In the genomic region with DNA sequence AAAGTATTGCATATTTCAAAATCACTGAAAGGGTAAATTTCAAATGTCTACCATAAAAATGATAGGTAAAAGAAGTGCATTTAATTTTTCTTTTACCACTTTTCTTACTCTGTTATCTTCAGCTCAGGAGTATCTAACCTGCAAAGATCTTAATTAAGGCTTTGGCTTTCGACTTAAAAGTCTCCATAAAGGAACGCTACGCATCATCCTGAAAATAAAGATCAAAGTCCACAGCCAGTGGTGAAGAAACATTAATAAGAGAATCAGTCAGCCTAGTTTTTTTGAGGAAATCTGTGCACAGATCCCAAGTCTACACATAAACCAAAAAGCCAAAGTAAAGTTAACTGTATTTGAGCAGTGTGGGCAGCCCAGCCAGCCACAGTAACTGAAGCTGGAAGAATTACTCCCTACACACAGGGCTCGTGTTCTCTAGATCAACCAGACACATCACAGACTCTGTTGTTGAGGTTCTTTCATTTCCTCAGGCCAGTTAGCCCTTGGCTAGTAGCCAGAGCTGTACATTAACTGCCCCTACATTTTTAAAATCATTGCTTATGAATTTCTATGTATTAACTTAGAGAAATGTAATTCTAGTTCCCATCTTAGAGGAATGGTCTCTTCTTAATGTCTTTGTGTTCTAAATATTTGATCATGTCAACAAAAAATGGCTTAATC, we compare ENCODE assay signal across 10 cellular contexts.
A peak's percentile ranks its signal among the peaks of the same experiment; 100 is the strongest.
DNase-seq lines count a peak whose midpoint lies in the region; ATAC-seq and TF ChIP-seq lines count a peak whose summit lies in the region.
"Had no signal": no experiment of that assay in that cellular context is flagged by ENCODE, and none has a peak within 500 bp of the region (broad histone marks: within the 10 kb centered on the region; RNA-seq: fewer than 3 reads in every experiment).

No MANE protein-coding gene starts in this region.

- no peak for ATAC-seq in effector memory CD8-positive, alpha-beta T cell (replicated peaks)
- ATAC-seq in HG03442 (IDR thresholded peaks at IDR 0.05; ENCODE audit: unreplicated experiment) (no peak), HG03565 (IDR thresholded peaks at IDR 0.05; ENCODE audit: unreplicated experiment) (no peak), GM18519 (IDR thresholded peaks at IDR 0.05; ENCODE audit: low FRiP score, unreplicated experiment) (no peak)

- H3K79me2 ChIP-seq in DOHH2 (ENCODE audit: control insufficient read depth, low read length) (no peaks in the 10 kb centered on the region), parathyroid adenoma (no peaks in the 10 kb centered on the region)

- H3K9me3 ChIP-seq in DOHH2 (ENCODE audit: control insufficient read depth, insufficient read depth, low read length) (peaks cover 13% of the 10 kb centered on the region), parathyroid adenoma (ENCODE audit: control insufficient read depth, low read length) (no peaks in the 10 kb centered on the region)

- no peaks in the 10 kb centered on the region for H4K20me1 ChIP-seq in DOHH2 (ENCODE audit: control insufficient read depth, insufficient read depth, low read depth, low read length)

- H3K27me3 Mint-ChIP-seq in effector memory CD8-positive, alpha-beta T cell: peaks cover 5 to 39% of the 10 kb centered on the region in 2 donors

- H3K27ac ChIP-seq in DOHH2 (ENCODE audit: low read depth, low read length): peak overlapping the region; percentile 48; the same call in 1 of the 2 replicates
- no peak overlapping the region for H3K27ac ChIP-seq in parathyroid adenoma

- H3K4me1 Mint-ChIP-seq in effector memory CD8-positive, alpha-beta T cell (ENCODE audit: low read depth in 2 of 2): peaks cover 5 to 8% of the 10 kb centered on the region in 2 donors

- H3K4me2 ChIP-seq in DOHH2 (ENCODE audit: low read length) (peak overlapping the region; percentile 95), parathyroid adenoma (ENCODE audit: low read length) (no peak overlapping the region)

- no peaks in the 10 kb centered on the region for H3K9me2 ChIP-seq in DOHH2 (replicated peaks; ENCODE audit: control insufficient read depth, low read length)

- no peaks in the 10 kb centered on the region; the same call in 1 of the 2 replicates for H3K36me3 ChIP-seq in DOHH2 (ENCODE audit: control insufficient read depth, low read length)
- H3K36me3 ChIP-seq in parathyroid adenoma (ENCODE audit: control insufficient read depth, insufficient read depth, low read length): no peaks in the 10 kb centered on the region

- H3K27ac Mint-ChIP-seq in effector memory CD8-positive, alpha-beta T cell: peak overlapping the region in 1 of 2 donors; percentile 42

- no peaks in the 10 kb centered on the region for H3K36me3 Mint-ChIP-seq in effector memory CD8-positive, alpha-beta T cell (ENCODE audit: insufficient read depth)

- H3K4me1 ChIP-seq in DOHH2 (ENCODE audit: control insufficient read depth, low read length): peaks cover 36% of the 10 kb centered on the region
- no peaks in the 10 kb centered on the region for H3K4me1 ChIP-seq in parathyroid adenoma

- no peaks in the 10 kb centered on the region for H3K9me3 Mint-ChIP-seq in effector memory CD8-positive, alpha-beta T cell

- H3K9ac ChIP-seq in parathyroid adenoma: no peak overlapping the region

- TF ChIP-seq CTCF in DOHH2 (IDR thresholded peaks at IDR 0.05; ENCODE audit: low read depth, low read length, poor library complexity, severe bottlenecking) (no peak), NB4 (IDR thresholded peaks at IDR 0.05; ENCODE audit: low read depth, low read length) (no peak), parathyroid adenoma (IDR thresholded peaks at IDR 0.05) (no peak)

- peak overlapping the region; percentile 69 to 75 for H3K4me3 Mint-ChIP-seq in effector memory CD8-positive, alpha-beta T cell

- H2AFZ ChIP-seq in parathyroid adenoma: peak overlapping the region; percentile 89

- no peak for TF ChIP-seq POLR2A in NB4 (IDR thresholded peaks at IDR 0.05; ENCODE audit: extremely low read depth, insufficient read length)

- H3F3A ChIP-seq in DOHH2 (ENCODE audit: control insufficient read depth, insufficient read depth): peaks cover 3% of the 10 kb centered on the region

- no peak for DNase-seq in NB4 (ENCODE audit: low read depth)
- DNase-seq in effector memory CD8-positive, alpha-beta T cell: no peak
- DNase-seq: NCI-H1694 treated with DMSO at 0.1 percent for 48 hours, SIG-M5 had no signal

- H3K27me3 ChIP-seq in DOHH2 (ENCODE audit: control insufficient read depth, low read length) (no peaks in the 10 kb centered on the region), parathyroid adenoma (ENCODE audit: control insufficient read depth, insufficient read depth, low read length) (no peaks in the 10 kb centered on the region)

- peak overlapping the region; percentile 83 for H3K4me3 ChIP-seq in DOHH2 (ENCODE audit: low read length)
- H3K4me3 ChIP-seq in NB4 (ENCODE audit: low read depth, low read length): peak overlapping the region; percentile 62
- no peak overlapping the region for H3K4me3 ChIP-seq in parathyroid adenoma (ENCODE audit: low read depth, low read length)
- H3K4me3 ChIP-seq: lung had no signal
